ENCODE assay signal across 9 cellular contexts in genomic region chr1:223500560-223501425, GRCh38.
DNase-seq lines count a peak whose midpoint lies in the region; ATAC-seq and TF ChIP-seq lines count a peak whose summit lies in the region.
"Had no signal": no experiment of that assay in that cellular context is flagged by ENCODE, and none has a peak within 500 bp of the region (broad histone marks: within the 10 kb centered on the region; RNA-seq: fewer than 3 reads in every experiment).

No MANE protein-coding gene starts in this region.

- H3K4me3 ChIP-seq in PC-9: no peak overlapping the region
- no peak overlapping the region for H3K4me3 ChIP-seq in smooth muscle cell
- no peak overlapping the region for H3K4me3 ChIP-seq in esophagus muscularis mucosa

- ATAC-seq in HG03139 (IDR thresholded peaks at IDR 0.05; ENCODE audit: unreplicated experiment): no peak

- H3K36me3 ChIP-seq in PC-9 (ENCODE audit: low read depth): no peaks in the 10 kb centered on the region
- H3K36me3 ChIP-seq in smooth muscle cell (ENCODE audit: low read depth): no peaks in the 10 kb centered on the region
- no peaks in the 10 kb centered on the region for H3K36me3 ChIP-seq in esophagus muscularis mucosa

- H3K9me2 ChIP-seq in PC-9 (ENCODE audit: insufficient read depth): no peaks in the 10 kb centered on the region

- H3K27me3 ChIP-seq in PC-9 (ENCODE audit: insufficient read depth, low read depth) (no peaks in the 10 kb centered on the region), smooth muscle cell (ENCODE audit: low read depth) (no peaks in the 10 kb centered on the region), esophagus muscularis mucosa (no peaks in the 10 kb centered on the region)

- intact Hi-C loops in PC-9 (cut with micrococcal nuclease; ENCODE audit: unreplicated experiment): no loop called here
- intact Hi-C loops in esophagus muscularis mucosa (cut with DNase I): no loop called here

- TF ChIP-seq POLR2A in esophagus muscularis mucosa (IDR thresholded peaks at IDR 0.05; ENCODE audit: low read depth): no peak

- H3K9ac ChIP-seq in smooth muscle cell (ENCODE audit: low read depth): no peak overlapping the region

- H3K9me3 ChIP-seq in PC-9 (ENCODE audit: insufficient read depth, low read depth) (no peaks in the 10 kb centered on the region), smooth muscle cell (replicated peaks; ENCODE audit: low read depth) (no peaks in the 10 kb centered on the region), esophagus muscularis mucosa (no peaks in the 10 kb centered on the region)

- H3K4me2 ChIP-seq in PC-9: peak overlapping the region; percentile 41
- H3K4me2 ChIP-seq in smooth muscle cell: no peak overlapping the region

- POLR2A ChIA-PET in PC-9 (lab: Charles Lee; ENCODE audit: unreplicated experiment): interaction anchor here (0.5 to 0.6 kb wide), 2 partner anchors 42 to 221 kb away, joined by 3 to 5 read pairs; no protein-coding TSS in a partner anchor

- H3K27ac ChIP-seq in PC-9 (peak overlapping the region; percentile 43), smooth muscle cell (ENCODE audit: low read depth) (peak overlapping the region; percentile 55), esophagus muscularis mucosa (replicated peaks in 1 of 4) (no peak overlapping the region)

- 62% methylated on average over 10 of the region's 11 CpGs for WGBS in smooth muscle cell (ENCODE audit: low lambda C conversion rate)
- 56% methylated on average over 11 of the region's 11 CpGs for WGBS in esophagus muscularis mucosa

- H3K4me1 ChIP-seq in PC-9 (replicated peaks; ENCODE audit: insufficient read depth): peaks cover 15% of the 10 kb centered on the region
- H3K4me1 ChIP-seq in smooth muscle cell (ENCODE audit: low read depth): peaks cover 7% of the 10 kb centered on the region
- peaks cover 0 to 16% (median 10%) of the 10 kb centered on the region in 4 donors for H3K4me1 ChIP-seq in esophagus muscularis mucosa

- H3K79me2 ChIP-seq in PC-9 (ENCODE audit: low read depth): no peaks in the 10 kb centered on the region
- no peaks in the 10 kb centered on the region for H3K79me2 ChIP-seq in smooth muscle cell (ENCODE audit: low read depth)

- DNase-seq in NCI-H2029 treated with DMSO at 0.1 percent for 48 hours (lab: John Stamatoyannopoulos, UW) (peak; percentile 20), NCI-H2029 (lab: John Stamatoyannopoulos, UW) (no peak), PC-9 (peak; percentile 88 to 93), fibroblast of gingiva (ENCODE audit: low read depth) (peak; percentile 50), smooth muscle cell (lab: John Stamatoyannopoulos, UW; ENCODE audit: unreplicated experiment) (no peak), T-helper 2 cell (no peak), esophagus muscularis mucosa (ENCODE audit: extremely low spot score) (no peak)
- DNase-seq: activated CD8-positive, alpha-beta memory T cell treated with anti-CD3 and anti-CD28 coated beads, Interleukin-2, amount 50 U/mL, for 48 hours had no signal

- peak overlapping the region; percentile 39; the same call in 1 of the 2 replicates for H2AFZ ChIP-seq in PC-9
- no peak overlapping the region for H2AFZ ChIP-seq in smooth muscle cell (ENCODE audit: low read depth)

- no peaks in the 10 kb centered on the region for H3F3A ChIP-seq in PC-9 (ENCODE audit: insufficient read depth, low read depth)
- H3F3A ChIP-seq in smooth muscle cell (ENCODE audit: low read depth): no peaks in the 10 kb centered on the region

- BruUV-seq in PC-9 (replicated peaks; lab: Mats Ljungman, UMichigan): no TSS peak

- H4K20me1 ChIP-seq in PC-9 (ENCODE audit: insufficient read depth) (no peaks in the 10 kb centered on the region), smooth muscle cell (ENCODE audit: low read depth) (no peaks in the 10 kb centered on the region)

- CTCF ChIA-PET in PC-9 (lab: Charles Lee): interaction anchor here (0.6 to 1.1 kb wide), 6 partner anchors 31 to 867 kb away, joined by 3 to 21 read pairs (median 8); no protein-coding TSS in a partner anchor

- TF ChIP-seq EP300 in esophagus muscularis mucosa (IDR thresholded peaks at IDR 0.05): no peak

- TF ChIP-seq CTCF in PC-9 (conservative IDR thresholded peaks at IDR 0.05): no peak
- TF ChIP-seq CTCF in smooth muscle cell (IDR thresholded peaks at IDR 0.05; ENCODE audit: borderline replicate concordance, insufficient read depth, poor library complexity, severe bottlenecking): no peak
- TF ChIP-seq CTCF in esophagus muscularis mucosa (IDR thresholded peaks at IDR 0.05): no peak

Comparison
In these comparisons a context has a peak if more than half of its experiments do, and no peak if none do; other contexts are left out.
1. DNase-seq: peak in NCI-H2029 treated with DMSO at 0.1 percent for 48 hours (single experiment), PC-9 (2 of 2) and fibroblast of gingiva (single experiment); none in NCI-H2029 (single experiment), smooth muscle cell (single experiment), T-helper 2 cell (0 of 5) and esophagus muscularis mucosa (single experiment).
2. H3K27ac ChIP-seq: peak in PC-9 (single experiment) and smooth muscle cell (single experiment); none in esophagus muscularis mucosa (0 of 4).